Comparison of ENCODE assay signal across 1 cellular context in the genomic region with DNA sequence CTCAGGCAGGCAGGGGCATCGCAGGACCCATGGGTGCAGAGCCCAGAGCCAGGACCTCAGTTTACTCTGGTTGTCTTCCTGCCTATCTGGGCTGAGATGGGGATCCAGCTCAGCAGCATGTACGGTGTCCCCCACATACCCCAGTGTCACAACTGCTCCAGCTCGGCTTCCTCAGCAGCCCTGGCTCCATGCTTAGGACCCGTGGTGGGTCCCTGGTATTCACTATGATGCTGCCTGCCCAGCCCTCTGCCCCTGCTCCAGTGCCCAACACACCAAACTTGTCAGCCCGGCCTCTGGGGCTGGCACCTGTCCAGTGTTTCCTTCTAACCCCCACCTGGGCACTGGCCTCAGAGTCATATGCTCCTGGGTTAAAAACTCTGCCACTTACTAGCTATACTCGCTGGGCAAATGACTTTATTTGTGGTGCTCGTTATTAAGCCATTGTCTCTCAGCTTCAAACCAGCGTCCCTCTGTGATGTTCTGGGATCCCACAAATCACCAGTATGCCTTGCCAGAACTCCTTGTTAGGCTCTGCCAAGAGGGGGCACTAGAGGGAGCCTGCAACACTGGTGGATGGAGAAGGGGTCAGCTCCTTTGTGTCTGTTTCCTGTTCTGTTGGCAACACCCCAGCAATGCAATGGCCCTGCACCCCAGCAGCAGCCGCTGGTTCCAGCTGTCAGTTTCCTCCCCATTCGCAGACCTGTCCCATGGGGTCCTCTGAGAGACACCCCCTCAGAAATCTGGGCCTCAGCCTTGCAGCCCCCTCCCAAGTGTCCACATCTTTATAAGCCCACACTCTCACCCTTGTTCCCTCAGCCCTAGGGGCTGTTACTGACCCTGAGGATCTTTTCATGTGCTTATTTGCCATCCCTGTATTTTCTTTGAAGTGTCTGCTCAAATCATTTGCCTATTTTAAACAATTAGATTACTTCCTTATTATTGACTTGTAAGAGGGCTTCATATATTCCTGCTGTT.
A peak's percentile ranks its signal among the peaks of the same experiment; 100 is the strongest.
TF ChIP-seq lines count a peak whose summit lies in the region.

No MANE protein-coding gene starts in this region.

TF ChIP-seq in K562, 482 proteins besides CTCF, POLR2A, EP300 and RAD21 (continues in another document):
- TF ChIP-seq, protein P1, sequence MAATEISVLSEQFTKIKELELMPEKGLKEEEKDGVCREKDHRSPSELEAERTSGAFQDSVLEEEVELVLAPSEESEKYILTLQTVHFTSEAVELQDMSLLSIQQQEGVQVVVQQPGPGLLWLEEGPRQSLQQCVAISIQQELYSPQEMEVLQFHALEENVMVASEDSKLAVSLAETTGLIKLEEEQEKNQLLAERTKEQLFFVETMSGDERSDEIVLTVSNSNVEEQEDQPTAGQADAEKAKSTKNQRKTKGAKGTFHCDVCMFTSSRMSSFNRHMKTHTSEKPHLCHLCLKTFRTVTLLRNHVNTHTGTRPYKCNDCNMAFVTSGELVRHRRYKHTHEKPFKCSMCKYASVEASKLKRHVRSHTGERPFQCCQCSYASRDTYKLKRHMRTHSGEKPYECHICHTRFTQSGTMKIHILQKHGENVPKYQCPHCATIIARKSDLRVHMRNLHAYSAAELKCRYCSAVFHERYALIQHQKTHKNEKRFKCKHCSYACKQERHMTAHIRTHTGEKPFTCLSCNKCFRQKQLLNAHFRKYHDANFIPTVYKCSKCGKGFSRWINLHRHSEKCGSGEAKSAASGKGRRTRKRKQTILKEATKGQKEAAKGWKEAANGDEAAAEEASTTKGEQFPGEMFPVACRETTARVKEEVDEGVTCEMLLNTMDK (IDR thresholded peaks at IDR 0.05; ENCODE audit: borderline replicate concordance, insufficient read depth, low read depth, low read length, poor library complexity, severe bottlenecking), result peak; percentile 75
- no peak for TF ChIP-seq ASH1L (IDR thresholded peaks at IDR 0.05; ENCODE audit: borderline replicate concordance, low read depth, partially characterized antibody)
- TF ChIP-seq NR3C1 (CRISPR knock-in tag; IDR thresholded peaks at IDR 0.05), result no peak
- TF ChIP-seq HNRNPLL (IDR thresholded peaks at IDR 0.05; ENCODE audit: low read depth, low read length, poor library complexity, severe bottlenecking), result no peak
- TF ChIP-seq MEIS2 (IDR thresholded peaks at IDR 0.05; ENCODE audit: partially characterized antibody), result peak; percentile 12
- TF ChIP-seq DMBX1 (CRISPR knock-in tag; IDR thresholded peaks at IDR 0.05; ENCODE audit: borderline replicate concordance), result peak; percentile 51; the same call in 1 of the 2 replicates
- no peak for TF ChIP-seq ZNF316 (IDR thresholded peaks at IDR 0.05)
- TF ChIP-seq MXI1 (IDR thresholded peaks at IDR 0.05; ENCODE audit: low read depth, low read length), result no peak
- TF ChIP-seq KLF16 (IDR thresholded peaks at IDR 0.05), result 0 out of 2 replicates have a peak, but pooled peaks have one; percentile 16
- 0 out of 2 replicates have a peak, but pooled peaks have one; percentile 9 for TF ChIP-seq BHLHE40 (IDR thresholded peaks at IDR 0.05; ENCODE audit: low read length)
- TF ChIP-seq ZNF311 (CRISPR knock-in tag; IDR thresholded peaks at IDR 0.05), result 0 out of 2 replicates have a peak, but pooled peaks have one; percentile 48
- TF ChIP-seq, protein P2, sequence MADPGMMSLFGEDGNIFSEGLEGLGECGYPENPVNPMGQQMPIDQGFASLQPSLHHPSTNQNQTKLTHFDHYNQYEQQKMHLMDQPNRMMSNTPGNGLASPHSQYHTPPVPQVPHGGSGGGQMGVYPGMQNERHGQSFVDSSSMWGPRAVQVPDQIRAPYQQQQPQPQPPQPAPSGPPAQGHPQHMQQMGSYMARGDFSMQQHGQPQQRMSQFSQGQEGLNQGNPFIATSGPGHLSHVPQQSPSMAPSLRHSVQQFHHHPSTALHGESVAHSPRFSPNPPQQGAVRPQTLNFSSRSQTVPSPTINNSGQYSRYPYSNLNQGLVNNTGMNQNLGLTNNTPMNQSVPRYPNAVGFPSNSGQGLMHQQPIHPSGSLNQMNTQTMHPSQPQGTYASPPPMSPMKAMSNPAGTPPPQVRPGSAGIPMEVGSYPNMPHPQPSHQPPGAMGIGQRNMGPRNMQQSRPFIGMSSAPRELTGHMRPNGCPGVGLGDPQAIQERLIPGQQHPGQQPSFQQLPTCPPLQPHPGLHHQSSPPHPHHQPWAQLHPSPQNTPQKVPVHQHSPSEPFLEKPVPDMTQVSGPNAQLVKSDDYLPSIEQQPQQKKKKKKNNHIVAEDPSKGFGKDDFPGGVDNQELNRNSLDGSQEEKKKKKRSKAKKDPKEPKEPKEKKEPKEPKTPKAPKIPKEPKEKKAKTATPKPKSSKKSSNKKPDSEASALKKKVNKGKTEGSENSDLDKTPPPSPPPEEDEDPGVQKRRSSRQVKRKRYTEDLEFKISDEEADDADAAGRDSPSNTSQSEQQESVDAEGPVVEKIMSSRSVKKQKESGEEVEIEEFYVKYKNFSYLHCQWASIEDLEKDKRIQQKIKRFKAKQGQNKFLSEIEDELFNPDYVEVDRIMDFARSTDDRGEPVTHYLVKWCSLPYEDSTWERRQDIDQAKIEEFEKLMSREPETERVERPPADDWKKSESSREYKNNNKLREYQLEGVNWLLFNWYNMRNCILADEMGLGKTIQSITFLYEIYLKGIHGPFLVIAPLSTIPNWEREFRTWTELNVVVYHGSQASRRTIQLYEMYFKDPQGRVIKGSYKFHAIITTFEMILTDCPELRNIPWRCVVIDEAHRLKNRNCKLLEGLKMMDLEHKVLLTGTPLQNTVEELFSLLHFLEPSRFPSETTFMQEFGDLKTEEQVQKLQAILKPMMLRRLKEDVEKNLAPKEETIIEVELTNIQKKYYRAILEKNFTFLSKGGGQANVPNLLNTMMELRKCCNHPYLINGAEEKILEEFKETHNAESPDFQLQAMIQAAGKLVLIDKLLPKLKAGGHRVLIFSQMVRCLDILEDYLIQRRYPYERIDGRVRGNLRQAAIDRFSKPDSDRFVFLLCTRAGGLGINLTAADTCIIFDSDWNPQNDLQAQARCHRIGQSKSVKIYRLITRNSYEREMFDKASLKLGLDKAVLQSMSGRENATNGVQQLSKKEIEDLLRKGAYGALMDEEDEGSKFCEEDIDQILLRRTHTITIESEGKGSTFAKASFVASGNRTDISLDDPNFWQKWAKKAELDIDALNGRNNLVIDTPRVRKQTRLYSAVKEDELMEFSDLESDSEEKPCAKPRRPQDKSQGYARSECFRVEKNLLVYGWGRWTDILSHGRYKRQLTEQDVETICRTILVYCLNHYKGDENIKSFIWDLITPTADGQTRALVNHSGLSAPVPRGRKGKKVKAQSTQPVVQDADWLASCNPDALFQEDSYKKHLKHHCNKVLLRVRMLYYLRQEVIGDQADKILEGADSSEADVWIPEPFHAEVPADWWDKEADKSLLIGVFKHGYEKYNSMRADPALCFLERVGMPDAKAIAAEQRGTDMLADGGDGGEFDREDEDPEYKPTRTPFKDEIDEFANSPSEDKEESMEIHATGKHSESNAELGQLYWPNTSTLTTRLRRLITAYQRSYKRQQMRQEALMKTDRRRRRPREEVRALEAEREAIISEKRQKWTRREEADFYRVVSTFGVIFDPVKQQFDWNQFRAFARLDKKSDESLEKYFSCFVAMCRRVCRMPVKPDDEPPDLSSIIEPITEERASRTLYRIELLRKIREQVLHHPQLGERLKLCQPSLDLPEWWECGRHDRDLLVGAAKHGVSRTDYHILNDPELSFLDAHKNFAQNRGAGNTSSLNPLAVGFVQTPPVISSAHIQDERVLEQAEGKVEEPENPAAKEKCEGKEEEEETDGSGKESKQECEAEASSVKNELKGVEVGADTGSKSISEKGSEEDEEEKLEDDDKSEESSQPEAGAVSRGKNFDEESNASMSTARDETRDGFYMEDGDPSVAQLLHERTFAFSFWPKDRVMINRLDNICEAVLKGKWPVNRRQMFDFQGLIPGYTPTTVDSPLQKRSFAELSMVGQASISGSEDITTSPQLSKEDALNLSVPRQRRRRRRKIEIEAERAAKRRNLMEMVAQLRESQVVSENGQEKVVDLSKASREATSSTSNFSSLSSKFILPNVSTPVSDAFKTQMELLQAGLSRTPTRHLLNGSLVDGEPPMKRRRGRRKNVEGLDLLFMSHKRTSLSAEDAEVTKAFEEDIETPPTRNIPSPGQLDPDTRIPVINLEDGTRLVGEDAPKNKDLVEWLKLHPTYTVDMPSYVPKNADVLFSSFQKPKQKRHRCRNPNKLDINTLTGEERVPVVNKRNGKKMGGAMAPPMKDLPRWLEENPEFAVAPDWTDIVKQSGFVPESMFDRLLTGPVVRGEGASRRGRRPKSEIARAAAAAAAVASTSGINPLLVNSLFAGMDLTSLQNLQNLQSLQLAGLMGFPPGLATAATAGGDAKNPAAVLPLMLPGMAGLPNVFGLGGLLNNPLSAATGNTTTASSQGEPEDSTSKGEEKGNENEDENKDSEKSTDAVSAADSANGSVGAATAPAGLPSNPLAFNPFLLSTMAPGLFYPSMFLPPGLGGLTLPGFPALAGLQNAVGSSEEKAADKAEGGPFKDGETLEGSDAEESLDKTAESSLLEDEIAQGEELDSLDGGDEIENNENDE (IDR thresholded peaks at IDR 0.05; ENCODE audit: low read depth, low read length), result no peak
- peak; percentile 50 for TF ChIP-seq SMARCE1 (IDR thresholded peaks at IDR 0.05)
- TF ChIP-seq ZNF76 (CRISPR knock-in tag; IDR thresholded peaks at IDR 0.05; ENCODE audit: borderline replicate concordance), result no peak
- 0 out of 4 replicates have a peak, but pooled peaks of 1 of the 2 experiments have one; percentile 32 for TF ChIP-seq ARNT (IDR thresholded peaks at IDR 0.05)
- no peak for TF ChIP-seq NFE2 (IDR thresholded peaks at IDR 0.05; ENCODE audit: low read depth)
- peak in 1 of 2 experiments; percentile 50; a peak in 1 of 4 replicates for TF ChIP-seq RCOR1 (IDR thresholded peaks at IDR 0.05; ENCODE audit: borderline replicate concordance in 1 of 2, low read depth in 2 of 2, low read length in 2 of 2)
- TF ChIP-seq LEF1 (IDR thresholded peaks at IDR 0.05), result no peak
- TF ChIP-seq, protein P3, sequence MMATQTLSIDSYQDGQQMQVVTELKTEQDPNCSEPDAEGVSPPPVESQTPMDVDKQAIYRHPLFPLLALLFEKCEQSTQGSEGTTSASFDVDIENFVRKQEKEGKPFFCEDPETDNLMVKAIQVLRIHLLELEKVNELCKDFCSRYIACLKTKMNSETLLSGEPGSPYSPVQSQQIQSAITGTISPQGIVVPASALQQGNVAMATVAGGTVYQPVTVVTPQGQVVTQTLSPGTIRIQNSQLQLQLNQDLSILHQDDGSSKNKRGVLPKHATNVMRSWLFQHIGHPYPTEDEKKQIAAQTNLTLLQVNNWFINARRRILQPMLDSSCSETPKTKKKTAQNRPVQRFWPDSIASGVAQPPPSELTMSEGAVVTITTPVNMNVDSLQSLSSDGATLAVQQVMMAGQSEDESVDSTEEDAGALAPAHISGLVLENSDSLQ (IDR thresholded peaks at IDR 0.05), result peak; percentile 12; the same call in 1 of the 2 replicates
- TF ChIP-seq YY1 (IDR thresholded peaks at IDR 0.05; ENCODE audit: borderline replicate concordance in 1 of 3, control insufficient read depth in 1 of 3, extremely low read depth in 1 of 3, insufficient read depth in 3 of 3, insufficient read length in 1 of 3, insufficient replicate concordance in 2 of 3, low read depth in 1 of 3, low read length in 2 of 3), result peak in 1 of 3 experiments; percentile 29
- TF ChIP-seq HNRNPH1 (optimal IDR thresholded peaks at IDR 0.05; ENCODE audit: low read depth, low read length), result no peak
- peak; percentile 75 for TF ChIP-seq NFIC (IDR thresholded peaks at IDR 0.05)
- TF ChIP-seq ZNF224 (CRISPR knock-in tag; IDR thresholded peaks at IDR 0.05), result no peak
- TF ChIP-seq SMC3 (conservative IDR thresholded peaks at IDR 0.05; ENCODE audit: insufficient read depth, low read depth, low read length), result peak; percentile 51
- no peak for TF ChIP-seq SREBF1 (IDR thresholded peaks at IDR 0.05; ENCODE audit: borderline replicate concordance, low read depth, low read length)
- no peak for TF ChIP-seq KDM2B (CRISPR knock-in tag; IDR thresholded peaks at IDR 0.05)
- TF ChIP-seq TOE1 (IDR thresholded peaks at IDR 0.05; ENCODE audit: borderline replicate concordance), result 0 out of 2 replicates have a peak, but pooled peaks have one; percentile 25
- TF ChIP-seq TOE1 (CRISPR knock-in tag; IDR thresholded peaks at IDR 0.05; ENCODE audit: borderline replicate concordance, low read depth), result no peak
- TF ChIP-seq SMARCA4 (IDR thresholded peaks at IDR 0.05), result peak; percentile 47; the same call in 1 of the 2 replicates
- TF ChIP-seq, protein P4, sequence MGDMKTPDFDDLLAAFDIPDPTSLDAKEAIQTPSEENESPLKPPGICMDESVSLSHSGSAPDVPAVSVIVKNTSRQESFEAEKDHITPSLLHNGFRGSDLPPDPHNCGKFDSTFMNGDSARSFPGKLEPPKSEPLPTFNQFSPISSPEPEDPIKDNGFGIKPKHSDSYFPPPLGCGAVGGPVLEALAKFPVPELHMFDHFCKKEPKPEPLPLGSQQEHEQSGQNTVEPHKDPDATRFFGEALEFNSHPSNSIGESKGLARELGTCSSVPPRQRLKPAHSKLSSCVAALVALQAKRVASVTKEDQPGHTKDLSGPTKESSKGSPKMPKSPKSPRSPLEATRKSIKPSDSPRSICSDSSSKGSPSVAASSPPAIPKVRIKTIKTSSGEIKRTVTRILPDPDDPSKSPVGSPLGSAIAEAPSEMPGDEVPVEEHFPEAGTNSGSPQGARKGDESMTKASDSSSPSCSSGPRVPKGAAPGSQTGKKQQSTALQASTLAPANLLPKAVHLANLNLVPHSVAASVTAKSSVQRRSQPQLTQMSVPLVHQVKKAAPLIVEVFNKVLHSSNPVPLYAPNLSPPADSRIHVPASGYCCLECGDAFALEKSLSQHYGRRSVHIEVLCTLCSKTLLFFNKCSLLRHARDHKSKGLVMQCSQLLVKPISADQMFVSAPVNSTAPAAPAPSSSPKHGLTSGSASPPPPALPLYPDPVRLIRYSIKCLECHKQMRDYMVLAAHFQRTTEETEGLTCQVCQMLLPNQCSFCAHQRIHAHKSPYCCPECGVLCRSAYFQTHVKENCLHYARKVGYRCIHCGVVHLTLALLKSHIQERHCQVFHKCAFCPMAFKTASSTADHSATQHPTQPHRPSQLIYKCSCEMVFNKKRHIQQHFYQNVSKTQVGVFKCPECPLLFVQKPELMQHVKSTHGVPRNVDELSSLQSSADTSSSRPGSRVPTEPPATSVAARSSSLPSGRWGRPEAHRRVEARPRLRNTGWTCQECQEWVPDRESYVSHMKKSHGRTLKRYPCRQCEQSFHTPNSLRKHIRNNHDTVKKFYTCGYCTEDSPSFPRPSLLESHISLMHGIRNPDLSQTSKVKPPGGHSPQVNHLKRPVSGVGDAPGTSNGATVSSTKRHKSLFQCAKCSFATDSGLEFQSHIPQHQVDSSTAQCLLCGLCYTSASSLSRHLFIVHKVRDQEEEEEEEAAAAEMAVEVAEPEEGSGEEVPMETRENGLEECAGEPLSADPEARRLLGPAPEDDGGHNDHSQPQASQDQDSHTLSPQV (IDR thresholded peaks at IDR 0.05), result peak; percentile 77
